ENCODE assay signal across 8 cellular contexts in the genomic region with DNA sequence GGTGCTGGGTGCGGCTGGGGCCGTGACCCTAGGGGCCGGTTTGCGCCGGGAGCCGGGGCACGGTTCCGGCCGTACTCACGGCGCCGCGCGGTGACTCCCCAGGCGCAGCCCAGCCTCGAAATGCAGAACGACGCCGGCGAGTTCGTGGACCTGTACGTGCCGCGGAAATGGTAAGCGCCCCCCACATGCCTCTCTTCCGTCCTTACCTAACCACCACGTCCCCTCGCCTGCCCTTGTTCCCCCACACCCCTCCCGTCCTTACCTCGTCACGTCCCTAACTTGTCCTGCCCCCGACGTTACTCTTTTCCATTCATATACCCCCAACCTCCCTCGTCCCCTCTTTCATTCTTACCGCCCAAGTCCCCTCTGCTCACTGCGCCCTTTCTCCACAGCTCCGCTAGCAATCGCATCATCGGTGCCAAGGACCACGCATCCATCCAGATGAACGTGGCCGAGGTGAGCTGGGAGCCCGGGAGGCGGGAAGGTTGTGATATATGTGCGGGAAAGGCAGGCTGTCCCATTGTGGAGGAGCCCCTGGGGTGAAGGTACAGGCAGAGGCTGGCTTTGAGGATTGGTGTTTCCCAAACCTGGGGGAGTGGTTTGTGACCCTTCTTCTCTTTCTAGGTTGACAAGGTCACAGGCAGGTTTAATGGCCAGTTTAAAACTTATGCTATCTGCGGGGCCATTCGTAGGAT. TPM values are rescaled to one million over a fixed set of nuclear protein-coding genes. Genes with fewer than 3 reads are reported as not detected.
DNase-seq lines count a peak whose midpoint lies in the region; ATAC-seq and TF ChIP-seq lines count a peak whose summit lies in the region.

No MANE protein-coding gene starts in this region.

- DNase-seq in activated naive CD4-positive, alpha-beta T cell treated with anti-CD3 and anti-CD28 coated beads, Interleukin-2, amount 10 ng/mL, durations not matched to agents 7 days and 5 days = no peak
- DNase-seq in activated naive CD4-positive, alpha-beta T cell treated with Interleukin-2 at 50 U/mL for 16 hours = no peak
- DNase-seq in adrenal gland = no peak
- no peak for DNase-seq in lower lobe of right lung
- no peak for DNase-seq in NCI-H1105 (lab: John Stamatoyannopoulos, UW)

- peaks cover 44% of the 10 kb centered on the region for H3K4me1 Mint-ChIP-seq in activated naive CD4-positive, alpha-beta T cell treated with anti-CD3 and anti-CD28 coated beads, Interleukin-2, amount 10 ng/mL, durations not matched to agents 7 days and 5 days

- H3K36me3 ChIP-seq in adrenal gland (replicated peaks in 1 of 2) (peaks cover 0 to 22% of the 10 kb centered on the region in 2 donors), lower lobe of right lung (peaks cover 37% of the 10 kb centered on the region), urinary bladder (ENCODE audit: insufficient read depth) (no peaks in the 10 kb centered on the region)

- no peaks in the 10 kb centered on the region for H3K9me3 Mint-ChIP-seq in activated naive CD4-positive, alpha-beta T cell treated with anti-CD3 and anti-CD28 coated beads, Interleukin-2, amount 10 ng/mL, durations not matched to agents 7 days and 5 days

- H3K4me3 ChIP-seq in adrenal gland = peak overlapping the region; percentile 26 to 97 (median 88)
- peak overlapping the region; percentile 95 for H3K4me3 ChIP-seq in lower lobe of right lung
- peak overlapping the region; percentile 79 for H3K4me3 ChIP-seq in urinary bladder (ENCODE audit: low read depth, low read length)

- peak overlapping the region; percentile 93 for H3K4me3 Mint-ChIP-seq in activated naive CD4-positive, alpha-beta T cell treated with anti-CD3 and anti-CD28 coated beads, Interleukin-2, amount 10 ng/mL, durations not matched to agents 7 days and 5 days

- intact Hi-C loops in adrenal gland (cut with DNase I) = loop anchor here in 1 of 2 donors (5.0 kb wide), 1 partner anchor 35 kb away; no protein-coding TSS in a partner anchor
- intact Hi-C loops in lower lobe of right lung (cut with DNase I) = loop anchor here (10.0 kb wide), 1 partner anchor 83 kb away; a partner anchor contains a TSS

- H3K4me1 ChIP-seq in adrenal gland (replicated peaks in 1 of 2) (peaks cover 17 to 27% of the 10 kb centered on the region in 2 donors), lower lobe of right lung (peaks cover 31% of the 10 kb centered on the region), urinary bladder (ENCODE audit: insufficient read depth) (no peaks in the 10 kb centered on the region)

- H3K27ac ChIP-seq in adrenal gland (peak overlapping the region in 4 of 5 donors; percentile 84 to 91 (median 88)), lower lobe of right lung (peak overlapping the region; percentile 97), urinary bladder (ENCODE audit: low read depth) (no peak overlapping the region)

- CTCF ChIA-PET in activated naive CD4-positive, alpha-beta T cell treated with anti-CD3 and anti-CD28 coated beads, Interleukin-2, amount 10 ng/mL, durations not matched to agents 7 days and 5 days (lab: Charles Lee) = interaction anchor here (1.2 kb wide), 1 partner anchor 14 kb away, joined by 5 read pairs; no protein-coding TSS in a partner anchor

- no peaks in the 10 kb centered on the region for H3K27me3 Mint-ChIP-seq in activated naive CD4-positive, alpha-beta T cell treated with anti-CD3 and anti-CD28 coated beads, Interleukin-2, amount 10 ng/mL, durations not matched to agents 7 days and 5 days

- no peak for ATAC-seq in lower lobe of right lung
- no peak for ATAC-seq in GM21447 (IDR thresholded peaks at IDR 0.05; ENCODE audit: unreplicated experiment)
- no peak for ATAC-seq in GM19351 (IDR thresholded peaks at IDR 0.05; ENCODE audit: unreplicated experiment)

- WGBS in adrenal gland, 4 donors = 2 to 4% (median 3%) methylated on average over 33 to 47 of the region's 47 CpGs
- 2% methylated on average over 47 of the region's 47 CpGs for WGBS in urinary bladder

- H3K36me3 Mint-ChIP-seq in activated naive CD4-positive, alpha-beta T cell treated with anti-CD3 and anti-CD28 coated beads, Interleukin-2, amount 10 ng/mL, durations not matched to agents 7 days and 5 days = peaks cover 40% of the 10 kb centered on the region

- H3K27ac Mint-ChIP-seq in activated naive CD4-positive, alpha-beta T cell treated with anti-CD3 and anti-CD28 coated beads, Interleukin-2, amount 10 ng/mL, durations not matched to agents 7 days and 5 days = peak overlapping the region; percentile 95

- TF ChIP-seq POLR2A in adrenal gland (IDR thresholded peaks at IDR 0.05) = no peak

- no peak for TF ChIP-seq CTCF in adrenal gland (IDR thresholded peaks at IDR 0.05)
- TF ChIP-seq CTCF in lower lobe of right lung (IDR thresholded peaks at IDR 0.05) = no peak

- no peaks in the 10 kb centered on the region for H3K27me3 ChIP-seq in adrenal gland
- no peaks in the 10 kb centered on the region for H3K27me3 ChIP-seq in lower lobe of right lung (ENCODE audit: low read depth)

- H3K9me3 ChIP-seq in adrenal gland (replicated peaks in 1 of 3) = no peaks in the 10 kb centered on the region
- H3K9me3 ChIP-seq in lower lobe of right lung = no peaks in the 10 kb centered on the region

RNA-seq across cellular contexts. Expression of a gene that starts 0.5 kb away (rescaled TPM):
- 1,000 to 10,000 TPM; 1,155 to 4,794 (median 1,602) TPM for total RNA-seq in adrenal gland
- polyA plus RNA-seq in adrenal gland = 1,000 to 10,000 TPM in 2 of 3 donors, 100 to 1,000 TPM in 1; 438 to 3,024 (median 2,274) TPM
- 1,104 TPM for total RNA-seq in lower lobe of right lung
- 396 TPM for total RNA-seq in urinary bladder
- 4,730 TPM for polyA plus RNA-seq in urinary bladder

RNA-seq across cellular contexts. Expression of a gene that starts 19.7 kb away (rescaled TPM):
- total RNA-seq in adrenal gland (1 to 10 TPM; 1.5 to 5.6 (median 3.9) TPM), lower lobe of right lung (4.5 TPM), urinary bladder (2.1 TPM)
- polyA plus RNA-seq in adrenal gland (1 to 10 TPM; 2.8 to 4.1 (median 3.4) TPM), urinary bladder (5.7 TPM)

RNA-seq across cellular contexts. Expression of a gene that starts 20.3 kb away (rescaled TPM):
- total RNA-seq in adrenal gland = 100 to 1,000 TPM in 4 of 8 donors, 10 to 100 TPM in 4; 35.3 to 146 (median 100) TPM
- 100 to 1,000 TPM in 2 of 3 donors, 1 to 10 TPM in 1; 2.0 to 537 (median 262) TPM for polyA plus RNA-seq in adrenal gland
- total RNA-seq in lower lobe of right lung = 282 TPM
- 40.4 TPM for total RNA-seq in urinary bladder
- 162 TPM for polyA plus RNA-seq in urinary bladder

RNA-seq across cellular contexts. Expression of a gene that starts 40.0 kb away (rescaled TPM):
- total RNA-seq in adrenal gland = not detected
- not detected for polyA plus RNA-seq in adrenal gland
- total RNA-seq in lower lobe of right lung = 2.0 TPM
- total RNA-seq in urinary bladder = 0.69 TPM
- 1.1 TPM for polyA plus RNA-seq in urinary bladder
